21 cellular contexts compared by ENCODE assay signal in the genomic region with DNA sequence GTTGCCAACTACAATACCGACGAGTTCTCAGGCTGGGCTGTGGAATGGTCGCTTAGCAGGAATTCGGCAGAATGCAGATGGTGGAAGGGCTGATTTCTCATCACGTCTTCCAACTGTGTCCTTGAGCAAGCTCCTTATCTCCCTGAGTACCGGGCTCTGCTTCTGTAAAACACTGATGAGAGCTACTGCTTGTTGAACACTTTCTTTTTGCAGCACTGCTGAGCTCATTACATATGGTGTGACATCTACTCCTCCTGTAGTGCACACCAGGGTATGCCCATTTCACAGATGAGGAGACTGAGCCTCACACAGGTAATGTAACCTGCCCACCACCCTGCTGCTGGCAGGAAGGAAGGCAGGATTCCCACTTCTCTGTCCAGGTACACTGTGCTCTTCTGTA. TPM values are rescaled to one million over a fixed set of nuclear protein-coding genes. Genes with fewer than 3 reads are reported as not detected.
DNase-seq lines count a peak whose midpoint lies in the region; ATAC-seq, FAIRE-seq and TF ChIP-seq lines count a peak whose summit lies in the region.
"Had no signal": no experiment of that assay in that cellular context is flagged by ENCODE, and none has a peak within 500 bp of the region (broad histone marks: within the 10 kb centered on the region; RNA-seq: fewer than 3 reads in every experiment).

No MANE protein-coding gene starts in this region.

- H3K9me3 ChIP-seq in K562 (replicated peaks; ENCODE audit: control insufficient read depth, insufficient read depth, low read depth, low read length): no peaks in the 10 kb centered on the region
- H3K9me3 ChIP-seq in mucosa of rectum (ENCODE audit: control insufficient read depth in 2 of 2, low read length in 2 of 2): no peaks in the 10 kb centered on the region
- H3K9me3 ChIP-seq: SJCRH30 had no signal

- peaks cover 36 to 48% of the 10 kb centered on the region in 2 experiments for H3K27me3 ChIP-seq in K562 (ENCODE audit: control insufficient read depth in 2 of 2, insufficient read depth in 2 of 2, low read length in 2 of 2)
- no peaks in the 10 kb centered on the region for H3K27me3 ChIP-seq in mucosa of rectum (ENCODE audit: control insufficient read depth in 2 of 2, insufficient read depth in 2 of 2, low read length in 2 of 2)
- H3K27me3 ChIP-seq: SJCRH30 had no signal

- no peak overlapping the region for H3K9ac ChIP-seq in K562 (ENCODE audit: insufficient read depth in 1 of 2, low read depth in 2 of 2, low read length in 2 of 2)
- no peak overlapping the region for H3K9ac ChIP-seq in mucosa of rectum (ENCODE audit: low read depth in 1 of 2, low read length in 2 of 2)

- intact Hi-C loops in activated CD4-positive, alpha-beta T cell treated with anti-CD3 and anti-CD28 coated beads for 36 hours (cut with DNase I, micrococcal nuclease): loop anchor here (2.0 to 5.0 kb wide), 7 partner anchors 15 to 727 kb away; no protein-coding TSS in a partner anchor
- intact Hi-C loops in activated CD4-positive, alpha-beta T cell treated with anti-CD3 and anti-CD28 coated beads, Interleukin-2, amount 10 ng/mL, durations not matched to agents 24 days and 14 days (cut with micrococcal nuclease): loop anchor here (5.0 kb wide), 4 partner anchors 82 to 357 kb away; a partner anchor contains a TSS
- intact Hi-C loops in K562 (cut with micrococcal nuclease): no loop called here

- H3K9me3 Mint-ChIP-seq in activated CD4-positive, alpha-beta T cell treated with anti-CD3 and anti-CD28 coated beads for 36 hours (ENCODE audit: low read depth): no peaks in the 10 kb centered on the region
- no peaks in the 10 kb centered on the region for H3K9me3 Mint-ChIP-seq in activated CD4-positive, alpha-beta T cell treated with anti-CD3 and anti-CD28 coated beads, Interleukin-2, amount 10 ng/mL, durations not matched to agents 24 days and 14 days

- no peak overlapping the region for H3K4me2 ChIP-seq in K562 (ENCODE audit: insufficient read depth, low read length)

- H3K4me1 ChIP-seq in K562 (replicated peaks in 1 of 2; ENCODE audit: control insufficient read depth in 2 of 2, insufficient read depth in 2 of 2, low read length in 2 of 2) (no peaks in the 10 kb centered on the region), mucosa of rectum (ENCODE audit: control insufficient read depth in 2 of 2, insufficient read depth in 2 of 2, low read length in 2 of 2) (peaks cover 3 to 28% of the 10 kb centered on the region in 2 donors)
- H3K4me1 ChIP-seq: SJCRH30 had no signal

- H3K27ac ChIP-seq in C4-2B: peak overlapping the region; percentile 29; the same call in 1 of the 2 replicates
- H3K27ac ChIP-seq in K562 (ENCODE audit: extremely low read depth, low read depth, low read length): no peak overlapping the region
- H3K27ac ChIP-seq in mucosa of rectum (ENCODE audit: low read depth in 2 of 2, low read length in 2 of 2): peak overlapping the region; percentile 19 to 89
- H3K27ac ChIP-seq: SJCRH30 had no signal

- CTCF ChIA-PET in activated CD4-positive, alpha-beta T cell treated with anti-CD3 and anti-CD28 coated beads for 36 hours (lab: Charles Lee): interaction anchor here (0.5 to 3.9 kb wide), 14 partner anchors 8 to 359 kb away, joined by 3 to 34 read pairs (median 3); no protein-coding TSS in a partner anchor
- CTCF ChIA-PET in K562 (lab: Yijun Ruan, JAX; ENCODE audit: low intra/inter-chr PET ratio): no interaction called here

- FAIRE-seq in K562 (lab: Jason Lieb, UNC) (no peak), frontal cortex (lab: Jason Lieb, UNC) (no peak)
- FAIRE-seq: G401.6, GM12892 had no signal

- H4K20me1 ChIP-seq in K562 (replicated peaks; ENCODE audit: control insufficient read depth, insufficient read depth, low read length): no peaks in the 10 kb centered on the region

- H3K36me3 ChIP-seq in K562 (ENCODE audit: control insufficient read depth, insufficient read depth, low read length) (no peaks in the 10 kb centered on the region), mucosa of rectum (ENCODE audit: control insufficient read depth in 2 of 2, insufficient read depth in 2 of 2, low read length in 2 of 2) (no peaks in the 10 kb centered on the region)
- H3K36me3 ChIP-seq: SJCRH30 had no signal

- H3K4me3 ChIP-seq in K562 (no peak overlapping the region), mucosa of rectum (ENCODE audit: low read length in 2 of 2) (peak overlapping the region in 1 of 2 donors; percentile 15)
- H3K4me3 ChIP-seq: SJCRH30 had no signal

- no peaks in the 10 kb centered on the region for H3K79me2 ChIP-seq in K562 (ENCODE audit: control insufficient read depth, insufficient read depth, low read length)

- BruUV-seq in K562 (replicated peaks; lab: Mats Ljungman, UMichigan): no TSS peak

- no peaks in the 10 kb centered on the region for H3K9me1 ChIP-seq in K562 (ENCODE audit: control insufficient read depth, insufficient read depth, low read length)

- H2AFZ ChIP-seq in K562 (ENCODE audit: low read depth, low read length): no peak overlapping the region

- POLR2A ChIA-PET in activated CD4-positive, alpha-beta T cell treated with anti-CD3 and anti-CD28 coated beads for 36 hours (lab: Charles Lee): interaction anchor here (0.6 to 4.1 kb wide), 11 partner anchors 8 to 368 kb away, joined by 3 to 25 read pairs (median 4); no protein-coding TSS in a partner anchor
- POLR2A ChIA-PET in K562 (lab: Yijun Ruan, JAX): interaction anchor here (0.5 kb wide), 1 partner anchor 499 kb away, joined by 3 read pairs; no protein-coding TSS in a partner anchor

- no peak for TF ChIP-seq RAD21 in K562 (CRISPR knock-in tag; conservative IDR thresholded peaks at IDR 0.05 in 1 of 2, IDR thresholded peaks at IDR 0.05 in 1 of 2)

- H3K4me1 Mint-ChIP-seq in activated CD4-positive, alpha-beta T cell treated with anti-CD3 and anti-CD28 coated beads for 36 hours: peaks cover 40% of the 10 kb centered on the region
- H3K4me1 Mint-ChIP-seq in activated CD4-positive, alpha-beta T cell treated with anti-CD3 and anti-CD28 coated beads, Interleukin-2, amount 10 ng/mL, durations not matched to agents 24 days and 14 days: peaks cover 25% of the 10 kb centered on the region

- no peaks in the 10 kb centered on the region for H3K36me3 Mint-ChIP-seq in activated CD4-positive, alpha-beta T cell treated with anti-CD3 and anti-CD28 coated beads for 36 hours (ENCODE audit: low read depth)
- no peaks in the 10 kb centered on the region for H3K36me3 Mint-ChIP-seq in activated CD4-positive, alpha-beta T cell treated with anti-CD3 and anti-CD28 coated beads, Interleukin-2, amount 10 ng/mL, durations not matched to agents 24 days and 14 days (ENCODE audit: low read depth)

- peak overlapping the region; percentile 98 for H3K27ac Mint-ChIP-seq in activated CD4-positive, alpha-beta T cell treated with anti-CD3 and anti-CD28 coated beads for 36 hours
- no peak overlapping the region for H3K27ac Mint-ChIP-seq in activated CD4-positive, alpha-beta T cell treated with anti-CD3 and anti-CD28 coated beads, Interleukin-2, amount 10 ng/mL, durations not matched to agents 24 days and 14 days

- peak overlapping the region; percentile 56 for H3K4me3 Mint-ChIP-seq in activated CD4-positive, alpha-beta T cell treated with anti-CD3 and anti-CD28 coated beads for 36 hours
- no peak overlapping the region for H3K4me3 Mint-ChIP-seq in activated CD4-positive, alpha-beta T cell treated with anti-CD3 and anti-CD28 coated beads, Interleukin-2, amount 10 ng/mL, durations not matched to agents 24 days and 14 days

- no peak for TF ChIP-seq EP300 in K562 (IDR thresholded peaks at IDR 0.05; ENCODE audit: low read length)

- WGBS in K562 (ENCODE audit: insufficient coverage, low coverage, missing lambda C conversion rate): 0% methylated on average over 6 of the region's 6 CpGs

- ATAC-seq in activated CD4-positive, alpha-beta T cell treated with anti-CD3 and anti-CD28 coated beads for 36 hours: no peak
- ATAC-seq in K562 (no peak), HG03469 (IDR thresholded peaks at IDR 0.05; ENCODE audit: unreplicated experiment) (no peak), GM19328 (IDR thresholded peaks at IDR 0.05; ENCODE audit: unreplicated experiment) (no peak)

- TF ChIP-seq POLR2A in K562 (conservative IDR thresholded peaks at IDR 0.05): no peak

- in situ Hi-C loops in K562 (cut with MboI): no loop called here

- no peak for DNase-seq in activated CD4-positive, alpha-beta T cell treated with anti-CD3 and anti-CD28 coated beads for 36 hours
- no peak for DNase-seq in activated CD4-positive, alpha-beta T cell treated with anti-CD3 and anti-CD28 coated beads, Interleukin-2, amount 10 ng/mL, durations not matched to agents 24 days and 14 days
- DNase-seq in K562 (ENCODE audit: extremely low read depth in 1 of 4, low spot score in 3 of 4): no peak
- DNase-seq in frontal cortex (ENCODE audit: low spot score in 2 of 2): no peak
- DNase-seq: 8988T, DND-41, GOT3, KG1, NCI-H1417 treated with DMSO at 0.1 percent for 48 hours, NCI-H1930, NCI-H2171, NCI-H446, NCI-H69, SJCRH30 had no signal

- peaks cover 3% of the 10 kb centered on the region for H3K27me3 Mint-ChIP-seq in activated CD4-positive, alpha-beta T cell treated with anti-CD3 and anti-CD28 coated beads for 36 hours
- peaks cover 3% of the 10 kb centered on the region for H3K27me3 Mint-ChIP-seq in activated CD4-positive, alpha-beta T cell treated with anti-CD3 and anti-CD28 coated beads, Interleukin-2, amount 10 ng/mL, durations not matched to agents 24 days and 14 days

- TF ChIP-seq CTCF in C4-2B (conservative IDR thresholded peaks at IDR 0.05) (no peak), K562 (IDR thresholded peaks at IDR 0.05 in 2 of 3, conservative IDR thresholded peaks at IDR 0.05 in 1 of 3; ENCODE audit: insufficient read depth in 2 of 3, low read depth in 1 of 3, low read length in 3 of 3) (no peak)

RNA-seq across cellular contexts. Expression of a gene that starts 8.3 kb away (rescaled TPM):
- 10 to 100 TPM; 21.4 to 25.4 TPM for total RNA-seq in activated CD4-positive, alpha-beta T cell treated with anti-CD3 and anti-CD28 coated beads for 36 hours
- 1.5 and 1.6 TPM in 2 replicates for total RNA-seq in activated CD4-positive, alpha-beta T cell treated with anti-CD3 and anti-CD28 coated beads, Interleukin-2, amount 10 ng/mL, durations not matched to agents 24 days and 14 days
- total RNA-seq in K562 (2011; cell fraction: chromatin; rRNA removed; ENCODE audit: low replicate concordance): not detected in 2 replicates
- total RNA-seq in K562 (2011; cell fraction: nucleolus; rRNA removed): not detected in 2 replicates
- not detected in 2 replicates for total RNA-seq in K562 (2011; cell fraction: nucleoplasm; rRNA removed)
- total RNA-seq in K562 (2014; rRNA removed) (0.24 TPM in 1 of 2 replicates, not detected in the other), K562 (2014; rRNA removed; fragmentation: Illumina TruSeq; extraction: Trizol) (not detected in 2 replicates), K562 (2015; rRNA removed; fragmentation: Illumina TruSeq; extraction: Trizol) (not detected in 2 replicates), K562 (2021) (0.13 TPM in 1 of 2 replicates, not detected in the other), frontal cortex (not detected)
- polyA plus RNA-seq in K562 (2011; rRNA removed) (not detected in 2 replicates), K562 (2014; fragmentation: Illumina TruSeq; extraction: Trizol) (not detected in 2 replicates), K562 (2014; fragmentation: Nextera tagmentation; extraction: Ambion mirVana) (under 1 TPM in 1 of 2 experiments, not detected in 1; 0.13 TPM), K562 (2014; rRNA removed) (not detected in 2 replicates)
- polyA plus RNA-seq in K562 (2011; cell fraction: cytosol; rRNA removed): not detected in 2 replicates
- polyA plus RNA-seq in K562 (2011; cell fraction: nucleus; rRNA removed): not detected in 2 replicates
- 0.12 TPM in 1 of 2 replicates, not detected in the other for polyA plus RNA-seq in K562 (2012)
- not detected in 2 replicates for polyA minus RNA-seq in K562 (2011; rRNA and poly(A)+ RNA removed)
- not detected in 2 replicates for polyA minus RNA-seq in K562 (2011; cell fraction: cytosol; rRNA and poly(A)+ RNA removed)
- not detected in 2 replicates for polyA minus RNA-seq in K562 (2011; cell fraction: nucleus; rRNA and poly(A)+ RNA removed)
- total RNA-seq: SJCRH30 had no signal
- polyA plus RNA-seq: BJ had no signal
